ENCODE assay signal across 12 cellular contexts in genomic region chr12:109718390-109718789, GRCh38. TPM values are rescaled to one million over a fixed set of nuclear protein-coding genes. Genes with fewer than 3 reads are reported as not detected.
DNase-seq lines count a peak whose midpoint lies in the region; ATAC-seq and TF ChIP-seq lines count a peak whose summit lies in the region.
"Had no signal": no experiment of that assay in that cellular context is flagged by ENCODE, and none has a peak within 500 bp of the region (broad histone marks: within the 10 kb centered on the region; RNA-seq: fewer than 3 reads in every experiment).

No MANE protein-coding gene starts in this region.

- no peak for TF ChIP-seq CTCF in brain (conservative IDR thresholded peaks at IDR 0.05)

- H3K36me3 Mint-ChIP-seq in brain: no peaks in the 10 kb centered on the region
- H3K36me3 Mint-ChIP-seq: activated naive CD8-positive, alpha-beta T cell had no signal

- peaks cover 0 to 5% (median 0%) of the 10 kb centered on the region in 5 experiments for H3K9me3 Mint-ChIP-seq in brain

- H3K4me1 Mint-ChIP-seq in brain: peaks cover 81% of the 10 kb centered on the region

- H3K27me3 Mint-ChIP-seq in brain: no peaks in the 10 kb centered on the region

- ATAC-seq in HG02840 (IDR thresholded peaks at IDR 0.05; ENCODE audit: low FRiP score, unreplicated experiment): no peak
- ATAC-seq: sciatic nerve had no signal

- peak; percentile 15 for DNase-seq in DMS79 (lab: John Stamatoyannopoulos, UW)
- DNase-seq in NCI-H146 (lab: John Stamatoyannopoulos, UW): peak; percentile 85
- peak; percentile 48 for DNase-seq in midbrain (lab: John Stamatoyannopoulos, UW)
- no peak for DNase-seq in stimulated activated CD4-positive, alpha-beta T cell treated with anti-CD3 and anti-CD28 coated beads, Interleukin-2, amount 100 ng/mL, for 24 hours
- DNase-seq in activated CD4-positive, CD25-positive, alpha-beta regulatory T cell (lab: John Stamatoyannopoulos, UW): no peak
- no peak for DNase-seq in cerebellar cortex (ENCODE audit: low spot score)
- DNase-seq: effector CD8-positive, alpha-beta T cell; MV-4-11 had no signal

- peak overlapping the region; percentile 41 to 76 (median 67) for H3K4me3 Mint-ChIP-seq in brain
- H3K4me3 Mint-ChIP-seq: activated naive CD8-positive, alpha-beta T cell had no signal

- H3K27ac Mint-ChIP-seq in brain: peak overlapping the region in 3 of 5 experiments; percentile 76 to 95 (median 85)
- H3K27ac Mint-ChIP-seq: activated naive CD8-positive, alpha-beta T cell had no signal

RNA-seq across cellular contexts. Expression of gene FAM222A, which starts 4.8 kb away (rescaled TPM):
- 27.7 TPM for polyA plus RNA-seq in brain (ENCODE audit: insufficient read depth, low read depth, low replicate concordance)

Comparison
In these comparisons a context has a peak if more than half of its experiments do, and no peak if none do; other contexts are left out.
1. DNase-seq: peak in DMS79 (single experiment), NCI-H146 (single experiment) and midbrain (single experiment); none in stimulated activated CD4-positive, alpha-beta T cell treated with anti-CD3 and anti-CD28 coated beads, Interleukin-2, amount 100 ng/mL, for 24 hours (0 of 2), activated CD4-positive, CD25-positive, alpha-beta regulatory T cell (0 of 4) and cerebellar cortex (single experiment).